Comparison of ENCODE assay signal across 12 cellular contexts in genomic region chr10:96618648-96619047, GRCh38. TPM values are rescaled to one million over a fixed set of nuclear protein-coding genes. Genes with fewer than 3 reads are reported as not detected.
A peak's percentile ranks its signal among the peaks of the same experiment; 100 is the strongest.
DNase-seq lines count a peak whose midpoint lies in the region; ATAC-seq and TF ChIP-seq lines count a peak whose summit lies in the region.
"Had no signal": no experiment of that assay in that cellular context is flagged by ENCODE, and none has a peak within 500 bp of the region (broad histone marks: within the 10 kb centered on the region; RNA-seq: fewer than 3 reads in every experiment).

No MANE protein-coding gene starts in this region.

- peak; percentile 72 for ATAC-seq in aorta (ENCODE audit: low FRiP score)
- no peak for ATAC-seq in HG03095 (IDR thresholded peaks at IDR 0.05; ENCODE audit: unreplicated experiment)
- ATAC-seq: effector memory CD8-positive, alpha-beta T cell; GM12878 had no signal

- H3K27ac ChIP-seq in breast epithelium, result no peak overlapping the region
- no peak overlapping the region for H3K27ac ChIP-seq in liver (ENCODE audit: low read depth in 1 of 2, low read length in 2 of 2)
- no peak overlapping the region for H3K27ac ChIP-seq in aorta (ENCODE audit: low read depth in 1 of 2, low read length in 2 of 2)

- H3K9me3 ChIP-seq in breast epithelium, result no peaks in the 10 kb centered on the region
- H3K9me3 ChIP-seq in liver (ENCODE audit: control insufficient read depth in 4 of 4, low read length in 3 of 4), result no peaks in the 10 kb centered on the region
- no peaks in the 10 kb centered on the region for H3K9me3 ChIP-seq in aorta (ENCODE audit: control insufficient read depth, low read length)

- H3K9ac ChIP-seq in liver (ENCODE audit: low read depth in 1 of 2, low read length in 2 of 2), result no peak overlapping the region

- 18% methylated on average over 2 of the region's 2 CpGs for WGBS in liver
- 4% methylated on average over 2 of the region's 2 CpGs for WGBS in aorta, 2 donors

- DNase-seq in T47D (ENCODE audit: low read depth in 1 of 2, low spot score in 1 of 2) (peak; percentile 11 to 21), breast epithelium (ENCODE audit: low spot score in 2 of 2) (no peak), cerebellar cortex (ENCODE audit: low spot score) (peak; percentile 27), aorta (peak in 1 of 2 donors; percentile 50), HEK293T (ENCODE audit: extremely low spot score) (no peak)
- DNase-seq in activated CD4-positive, alpha-beta T cell treated with anti-CD3 and anti-CD28 coated beads, Interleukin-2, amount 50 U/mL, for 48 hours, result no peak
- DNase-seq: effector memory CD8-positive, alpha-beta T cell; stimulated activated CD4-positive, alpha-beta T cell treated with anti-CD3 and anti-CD28 coated beads, Interleukin-4, amount 100 ng/mL, for 24 hours had no signal

- in situ Hi-C loops in T47D (cut with HindIII; ENCODE audit: low pct_unique_long_range_greater_than_20kb, low sequenced_read_pairs), result no loop called here

- CTCF ChIA-PET in HEK293T (lab: Yijun Ruan, JAX), result interaction anchor here (0.6 to 1.2 kb wide), 3 partner anchors 25 to 578 kb away, joined by 3 read pairs; no protein-coding TSS in a partner anchor

- H3K36me3 ChIP-seq in breast epithelium (no peaks in the 10 kb centered on the region), liver (ENCODE audit: control insufficient read depth in 4 of 4, insufficient read depth in 3 of 4, low read depth in 1 of 4, low read length in 3 of 4) (peaks cover 13 to 75% (median 65%) of the 10 kb centered on the region in 4 donors), aorta (ENCODE audit: control insufficient read depth in 1 of 2, insufficient read depth in 2 of 2, low read length in 1 of 2) (no peaks in the 10 kb centered on the region)

- peaks cover 0 to 7% of the 10 kb centered on the region in 2 donors for H3K4me1 ChIP-seq in breast epithelium
- peaks cover 0 to 10% (median 5%) of the 10 kb centered on the region in 4 donors for H3K4me1 ChIP-seq in liver (ENCODE audit: control insufficient read depth in 4 of 4, insufficient read depth in 4 of 4, low read length in 3 of 4)
- H3K4me1 ChIP-seq in aorta (ENCODE audit: control insufficient read depth in 1 of 2, insufficient read depth in 2 of 2, low read length in 2 of 2), result no peaks in the 10 kb centered on the region

- H3K27me3 ChIP-seq in breast epithelium (no peaks in the 10 kb centered on the region), liver (ENCODE audit: control insufficient read depth in 4 of 4, insufficient read depth in 4 of 4, low read length in 3 of 4) (no peaks in the 10 kb centered on the region), aorta (ENCODE audit: control insufficient read depth in 1 of 2, insufficient read depth in 2 of 2, low read length in 1 of 2) (no peaks in the 10 kb centered on the region)

- intact Hi-C loops in breast epithelium (cut with DNase I; ENCODE audit: low total_unique reads) (no loop called here), aorta (cut with DNase I) (no loop called here)

- TF ChIP-seq RAD21 in liver (IDR thresholded peaks at IDR 0.05), result peak; percentile 28 to 59

- H3K4me3 ChIP-seq in breast epithelium (no peak overlapping the region), liver (ENCODE audit: low read depth in 1 of 3, low read length in 3 of 3) (no peak overlapping the region), aorta (ENCODE audit: low read length in 2 of 2) (no peak overlapping the region)
- H3K4me3 ChIP-seq: GM12878, lung had no signal

- TF ChIP-seq CTCF in breast epithelium (IDR thresholded peaks at IDR 0.05) (no peak), liver (IDR thresholded peaks at IDR 0.05; ENCODE audit: low read depth, low read length, missing input control) (no peak)

- no peak for TF ChIP-seq POLR2A in breast epithelium (IDR thresholded peaks at IDR 0.05)

- POLR2A ChIA-PET in HEK293T (lab: Yijun Ruan, JAX), result no interaction called here

TF ChIP-seq in liver, 16 proteins besides CTCF, POLR2A, EP300 and RAD21:
- TF ChIP-seq ATF3 (IDR thresholded peaks at IDR 0.05) (no peak), FOXA1 (IDR thresholded peaks at IDR 0.05) (no peak), HNF4G (IDR thresholded peaks at IDR 0.05) (no peak)
TF ChIP-seq in liver: peak in this region for 0.

TF ChIP-seq in HEK293T, 16 proteins besides CTCF, POLR2A, EP300 and RAD21:
- no peak for TF ChIP-seq NFRKB (IDR thresholded peaks at IDR 0.05)
- no peak for TF ChIP-seq TARDBP (IDR thresholded peaks at IDR 0.05)
- no peak for TF ChIP-seq ZNF384 (IDR thresholded peaks at IDR 0.05)
- TF ChIP-seq SP1 (IDR thresholded peaks at IDR 0.05), result no peak
- TF ChIP-seq FOXK2 (IDR thresholded peaks at IDR 0.05), result no peak
- no peak for TF ChIP-seq ARNT (IDR thresholded peaks at IDR 0.05)
- TF ChIP-seq FOXM1 (IDR thresholded peaks at IDR 0.05; ENCODE audit: borderline replicate concordance), result no peak
- TF ChIP-seq ELF4 (IDR thresholded peaks at IDR 0.05), result no peak
- TF ChIP-seq BHLHE40 (IDR thresholded peaks at IDR 0.05; ENCODE audit: borderline replicate concordance), result no peak
- no peak for TF ChIP-seq LEF1 (IDR thresholded peaks at IDR 0.05; ENCODE audit: borderline replicate concordance)
- TF ChIP-seq SUZ12 (IDR thresholded peaks at IDR 0.05), result no peak
- TF ChIP-seq FOXA1 (IDR thresholded peaks at IDR 0.05), result no peak
- TF ChIP-seq HDGF (IDR thresholded peaks at IDR 0.05; ENCODE audit: borderline replicate concordance), result no peak
- TF ChIP-seq L3MBTL2 (conservative IDR thresholded peaks at IDR 0.05), result no peak
- TF ChIP-seq PKNOX1 (IDR thresholded peaks at IDR 0.05), result no peak
- TF ChIP-seq CTBP1 (IDR thresholded peaks at IDR 0.05; ENCODE audit: borderline replicate concordance), result no peak

RNA-seq across cellular contexts. Expression of gene TM9SF3, which starts 31.8 kb away (rescaled TPM):
- 100 to 1,000 TPM in 2 of 3 donors, 10 to 100 TPM in 1; 95.7 to 118 (median 116) TPM for total RNA-seq in breast epithelium
- total RNA-seq in liver, result 100 to 1,000 TPM in 1 of 2 donors, 10 to 100 TPM in 1; 72.9 to 115 TPM
- 10 to 100 TPM; 20.5 to 37.9 TPM for polyA plus RNA-seq in liver
- total RNA-seq in aorta, result 100 to 1,000 TPM; 120 to 137 TPM
- 10 to 100 TPM; 42.9 to 50.0 TPM for polyA plus RNA-seq in aorta

Comparison
In these comparisons a context has a peak if more than half of its experiments do, and no peak if none do; other contexts are left out.
1. DNase-seq: peak in T47D (2 of 2) and cerebellar cortex (single experiment); none in breast epithelium (0 of 2), HEK293T (single experiment) and activated CD4-positive, alpha-beta T cell treated with anti-CD3 and anti-CD28 coated beads, Interleukin-2, amount 50 U/mL, for 48 hours (0 of 2).